In genomic region chr6:117906454-117906904, GRCh38 we compare ENCODE assay signal across 1 cellular context.
A peak's percentile ranks its signal among the peaks of the same experiment; 100 is the strongest.
TF ChIP-seq lines count a peak whose summit lies in the region.

No MANE protein-coding gene starts in this region.

TF ChIP-seq in HEK293, 187 proteins besides CTCF, POLR2A, EP300 and RAD21 (continued from another document):
- TF ChIP-seq, protein P1, sequence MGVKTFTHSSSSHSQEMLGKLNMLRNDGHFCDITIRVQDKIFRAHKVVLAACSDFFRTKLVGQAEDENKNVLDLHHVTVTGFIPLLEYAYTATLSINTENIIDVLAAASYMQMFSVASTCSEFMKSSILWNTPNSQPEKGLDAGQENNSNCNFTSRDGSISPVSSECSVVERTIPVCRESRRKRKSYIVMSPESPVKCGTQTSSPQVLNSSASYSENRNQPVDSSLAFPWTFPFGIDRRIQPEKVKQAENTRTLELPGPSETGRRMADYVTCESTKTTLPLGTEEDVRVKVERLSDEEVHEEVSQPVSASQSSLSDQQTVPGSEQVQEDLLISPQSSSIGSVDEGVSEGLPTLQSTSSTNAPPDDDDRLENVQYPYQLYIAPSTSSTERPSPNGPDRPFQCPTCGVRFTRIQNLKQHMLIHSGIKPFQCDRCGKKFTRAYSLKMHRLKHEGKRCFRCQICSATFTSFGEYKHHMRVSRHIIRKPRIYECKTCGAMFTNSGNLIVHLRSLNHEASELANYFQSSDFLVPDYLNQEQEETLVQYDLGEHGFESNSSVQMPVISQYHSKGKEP (tag by site-specific recombination; IDR thresholded peaks at IDR 0.05): peak; percentile 3; the same call in 1 of the 2 replicates
- TF ChIP-seq KLF16 (tag by site-specific recombination; IDR thresholded peaks at IDR 0.05): 0 out of 2 replicates have a peak, but pooled peaks have one; percentile 20
- peak; percentile 14; the same call in 1 of the 2 replicates for TF ChIP-seq KLF8 (tag by site-specific recombination; IDR thresholded peaks at IDR 0.05)
- 0 out of 2 replicates have a peak, but pooled peaks have one; percentile 33 for TF ChIP-seq MZF1 (tag by site-specific recombination; IDR thresholded peaks at IDR 0.05; ENCODE audit: borderline replicate concordance)
- TF ChIP-seq FEZF1 (tag by site-specific recombination; IDR thresholded peaks at IDR 0.05): peak; percentile 78
- 0 out of 2 replicates have a peak, but pooled peaks have one; percentile 25 for TF ChIP-seq SP7 (tag by site-specific recombination; IDR thresholded peaks at IDR 0.05)
- TF ChIP-seq ZNF16 (tag by site-specific recombination; IDR thresholded peaks at IDR 0.05; ENCODE audit: low read depth): no peak
- peak; percentile 61; the same call in 1 of the 2 replicates for TF ChIP-seq YY1 (tag by site-specific recombination; IDR thresholded peaks at IDR 0.05)
- TF ChIP-seq, protein P2, sequence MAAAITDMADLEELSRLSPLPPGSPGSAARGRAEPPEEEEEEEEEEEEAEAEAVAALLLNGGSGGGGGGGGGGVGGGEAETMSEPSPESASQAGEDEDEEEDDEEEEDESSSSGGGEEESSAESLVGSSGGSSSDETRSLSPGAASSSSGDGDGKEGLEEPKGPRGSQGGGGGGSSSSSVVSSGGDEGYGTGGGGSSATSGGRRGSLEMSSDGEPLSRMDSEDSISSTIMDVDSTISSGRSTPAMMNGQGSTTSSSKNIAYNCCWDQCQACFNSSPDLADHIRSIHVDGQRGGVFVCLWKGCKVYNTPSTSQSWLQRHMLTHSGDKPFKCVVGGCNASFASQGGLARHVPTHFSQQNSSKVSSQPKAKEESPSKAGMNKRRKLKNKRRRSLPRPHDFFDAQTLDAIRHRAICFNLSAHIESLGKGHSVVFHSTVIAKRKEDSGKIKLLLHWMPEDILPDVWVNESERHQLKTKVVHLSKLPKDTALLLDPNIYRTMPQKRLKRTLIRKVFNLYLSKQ (tag by site-specific recombination; IDR thresholded peaks at IDR 0.05; ENCODE audit: borderline replicate concordance): no peak
- no peak for TF ChIP-seq ZNF596 (tag by site-specific recombination; IDR thresholded peaks at IDR 0.05)
- no peak for TF ChIP-seq ZNF621 (tag by site-specific recombination; IDR thresholded peaks at IDR 0.05)
- TF ChIP-seq ZNF626 (tag by site-specific recombination; IDR thresholded peaks at IDR 0.05): no peak
- no peak for TF ChIP-seq ZNF404 (tag by site-specific recombination; IDR thresholded peaks at IDR 0.05)
- TF ChIP-seq ZNF394 (tag by site-specific recombination; IDR thresholded peaks at IDR 0.05; ENCODE audit: borderline replicate concordance): no peak
- peak; percentile 66 for TF ChIP-seq ZNF423 (tag by site-specific recombination; IDR thresholded peaks at IDR 0.05)
- no peak for TF ChIP-seq ZNF645 (tag by site-specific recombination; IDR thresholded peaks at IDR 0.05)
- TF ChIP-seq ZNF530 (tag by site-specific recombination; IDR thresholded peaks at IDR 0.05; ENCODE audit: low read depth): no peak
- TF ChIP-seq ZSCAN30 (tag by site-specific recombination; IDR thresholded peaks at IDR 0.05): no peak
- TF ChIP-seq ZNF692 (tag by site-specific recombination; IDR thresholded peaks at IDR 0.05): peak; percentile 67; the same call in 1 of the 2 replicates
- no peak for TF ChIP-seq ZNF157 (tag by site-specific recombination; IDR thresholded peaks at IDR 0.05)
- TF ChIP-seq ZNF707 (tag by site-specific recombination; IDR thresholded peaks at IDR 0.05): no peak
- TF ChIP-seq ZNF677 (tag by site-specific recombination; IDR thresholded peaks at IDR 0.05): no peak
- no peak for TF ChIP-seq ZNF433 (tag by site-specific recombination; IDR thresholded peaks at IDR 0.05; ENCODE audit: low read depth)
- TF ChIP-seq GLIS1 (tag by site-specific recombination; IDR thresholded peaks at IDR 0.05): peak; percentile 69
- no peak for TF ChIP-seq ZNF23 (tag by site-specific recombination; IDR thresholded peaks at IDR 0.05; ENCODE audit: borderline replicate concordance)
- TF ChIP-seq, protein P3, sequence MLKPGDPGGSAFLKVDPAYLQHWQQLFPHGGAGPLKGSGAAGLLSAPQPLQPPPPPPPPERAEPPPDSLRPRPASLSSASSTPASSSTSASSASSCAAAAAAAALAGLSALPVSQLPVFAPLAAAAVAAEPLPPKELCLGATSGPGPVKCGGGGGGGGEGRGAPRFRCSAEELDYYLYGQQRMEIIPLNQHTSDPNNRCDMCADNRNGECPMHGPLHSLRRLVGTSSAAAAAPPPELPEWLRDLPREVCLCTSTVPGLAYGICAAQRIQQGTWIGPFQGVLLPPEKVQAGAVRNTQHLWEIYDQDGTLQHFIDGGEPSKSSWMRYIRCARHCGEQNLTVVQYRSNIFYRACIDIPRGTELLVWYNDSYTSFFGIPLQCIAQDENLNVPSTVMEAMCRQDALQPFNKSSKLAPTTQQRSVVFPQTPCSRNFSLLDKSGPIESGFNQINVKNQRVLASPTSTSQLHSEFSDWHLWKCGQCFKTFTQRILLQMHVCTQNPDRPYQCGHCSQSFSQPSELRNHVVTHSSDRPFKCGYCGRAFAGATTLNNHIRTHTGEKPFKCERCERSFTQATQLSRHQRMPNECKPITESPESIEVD (tag by site-specific recombination; IDR thresholded peaks at IDR 0.05): 0 out of 2 replicates have a peak, but pooled peaks have one; percentile 20
- no peak for TF ChIP-seq ZNF624 (tag by site-specific recombination; IDR thresholded peaks at IDR 0.05)
- no peak for TF ChIP-seq ZNF311 (tag by site-specific recombination; IDR thresholded peaks at IDR 0.05; ENCODE audit: borderline replicate concordance)
- 0 out of 2 replicates have a peak, but pooled peaks have one; percentile 12 for TF ChIP-seq ZFP69B (tag by site-specific recombination; IDR thresholded peaks at IDR 0.05)
- TF ChIP-seq ZNF24 (tag by site-specific recombination; IDR thresholded peaks at IDR 0.05): peak; percentile 67
- TF ChIP-seq ZNF324 (tag by site-specific recombination; IDR thresholded peaks at IDR 0.05): 0 out of 2 replicates have a peak, but pooled peaks have one; percentile 56
- no peak for TF ChIP-seq ZNF391 (tag by site-specific recombination; IDR thresholded peaks at IDR 0.05; ENCODE audit: borderline replicate concordance, low read depth)
- TF ChIP-seq PRDM1 (tag by site-specific recombination; IDR thresholded peaks at IDR 0.05): peak; percentile 30; the same call in 1 of the 2 replicates
- TF ChIP-seq YY2 (tag by site-specific recombination; IDR thresholded peaks at IDR 0.05): 0 out of 2 replicates have a peak, but pooled peaks have one; percentile 18
- peak; percentile 60; the same call in 1 of the 2 replicates for TF ChIP-seq ZNF843 (tag by site-specific recombination; IDR thresholded peaks at IDR 0.05)
- no peak for TF ChIP-seq ZBTB26 (tag by site-specific recombination; optimal IDR thresholded peaks at IDR 0.05)
